13 cellular contexts compared by ENCODE assay signal in the genomic region with DNA sequence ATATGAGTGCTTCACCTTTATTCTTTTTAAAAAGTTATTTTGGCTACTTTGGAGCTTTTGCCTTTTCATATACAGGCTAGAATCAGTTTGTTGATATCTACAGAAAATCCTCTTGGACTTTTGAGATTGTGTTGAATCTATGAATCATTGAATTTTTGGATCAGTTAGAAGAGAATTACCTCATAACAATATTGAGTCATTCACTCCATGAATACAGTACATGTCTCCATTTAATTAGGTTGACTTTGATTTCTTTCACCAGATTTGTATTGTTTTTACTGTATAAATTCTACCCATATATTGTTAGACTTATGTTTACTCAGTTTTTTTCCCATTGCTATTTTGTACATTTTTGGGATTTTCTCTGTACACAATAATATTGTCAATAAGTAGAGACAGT. TPM values are rescaled to one million over a fixed set of nuclear protein-coding genes. Genes with fewer than 3 reads are reported as not detected.
DNase-seq lines count a peak whose midpoint lies in the region; ATAC-seq and TF ChIP-seq lines count a peak whose summit lies in the region.
"Had no signal": no experiment of that assay in that cellular context is flagged by ENCODE, and none has a peak within 500 bp of the region (broad histone marks: within the 10 kb centered on the region; RNA-seq: fewer than 3 reads in every experiment).

No MANE protein-coding gene starts in this region.

- no peaks in the 10 kb centered on the region for H3K9me3 ChIP-seq in CD4-positive, CD25-positive, alpha-beta regulatory T cell (ENCODE audit: control insufficient read depth in 2 of 2, low read length in 2 of 2)
- H3K9me3 ChIP-seq in left lung = no peaks in the 10 kb centered on the region
- H3K9me3 ChIP-seq: colonic mucosa had no signal

- DNase-seq in CD4-positive, CD25-positive, alpha-beta regulatory T cell = no peak
- DNase-seq in cardiac fibroblast (ENCODE audit: low read depth in 2 of 2) (peak; percentile 27 to 63), left lung (no peak), SKM-1 treated with dmso at 0.1 percent for 144 hours (lab: John Stamatoyannopoulos, UW; ENCODE audit: unreplicated experiment) (no peak), amygdala (lab: John Stamatoyannopoulos, UW) (no peak), NCI-H2227 (lab: John Stamatoyannopoulos, UW; ENCODE audit: unreplicated experiment) (no peak)
- DNase-seq in stimulated activated CD4-positive, alpha-beta T cell treated with anti-CD3 and anti-CD28 coated beads, Interleukin-2, amount 100 ng/mL, for 24 hours = no peak
- DNase-seq: activated CD4-positive, CD25-positive, alpha-beta regulatory T cell treated with anti-CD3 and anti-CD28 coated beads, Interleukin-2, amount 50 U/mL, for 72 hours; CD8-positive, alpha-beta T cell; colonic mucosa; glutamatergic neuron had no signal

- ATAC-seq in CD4-positive, CD25-positive, alpha-beta regulatory T cell (ENCODE audit: low read depth in 2 of 2) = no peak
- ATAC-seq in left lung = peak; percentile 41
- ATAC-seq: CD8-positive, alpha-beta T cell; stimulated activated effector memory CD8-positive, alpha-beta T cell treated with anti-CD3 and anti-CD28 coated beads, Interleukin-12 subunit alpha, Interleukin-12 subunit beta, amount 100 ng/mL, for 72 hours had no signal

- H3K36me3 Mint-ChIP-seq in CD4-positive, CD25-positive, alpha-beta regulatory T cell = peaks cover 7% of the 10 kb centered on the region
- peaks cover 9% of the 10 kb centered on the region for H3K36me3 Mint-ChIP-seq in IgD-negative memory B cell

- TF ChIP-seq CTCF in cardiac fibroblast (IDR thresholded peaks at IDR 0.05; ENCODE audit: low read depth, low read length) (no peak), left lung (IDR thresholded peaks at IDR 0.05) (no peak)

- intact Hi-C loops in left lung (cut with DNase I) = no loop called here

- H3K4me1 ChIP-seq in CD4-positive, CD25-positive, alpha-beta regulatory T cell (ENCODE audit: control insufficient read depth, insufficient read depth, low read length, poor library complexity, severe bottlenecking) = peaks cover 25% of the 10 kb centered on the region
- H3K4me1 ChIP-seq in left lung = peaks cover 0 to 16% of the 10 kb centered on the region in 2 donors
- H3K4me1 ChIP-seq: colonic mucosa had no signal

- no peaks in the 10 kb centered on the region for H3K27me3 ChIP-seq in CD4-positive, CD25-positive, alpha-beta regulatory T cell (ENCODE audit: control insufficient read depth, insufficient read depth, low read length)
- H3K27me3 ChIP-seq in left lung = no peaks in the 10 kb centered on the region
- H3K27me3 ChIP-seq: colonic mucosa had no signal

- H3K27ac Mint-ChIP-seq in CD4-positive, CD25-positive, alpha-beta regulatory T cell = peak overlapping the region in 2 of 3 donors; percentile 2 to 70
- peak overlapping the region in 2 of 3 donors; percentile 28 to 46 for H3K27ac Mint-ChIP-seq in IgD-negative memory B cell
- H3K27ac Mint-ChIP-seq: stimulated activated effector memory CD8-positive, alpha-beta T cell treated with anti-CD3 and anti-CD28 coated beads, Interleukin-12 subunit alpha, Interleukin-12 subunit beta, amount 100 ng/mL, for 72 hours had no signal

- no peaks in the 10 kb centered on the region for H3K27me3 Mint-ChIP-seq in CD4-positive, CD25-positive, alpha-beta regulatory T cell
- no peaks in the 10 kb centered on the region for H3K27me3 Mint-ChIP-seq in IgD-negative memory B cell

- H3K9me3 Mint-ChIP-seq in CD4-positive, CD25-positive, alpha-beta regulatory T cell = no peaks in the 10 kb centered on the region
- no peaks in the 10 kb centered on the region for H3K9me3 Mint-ChIP-seq in IgD-negative memory B cell
- H3K9me3 Mint-ChIP-seq: CD8-positive, alpha-beta T cell; stimulated activated effector memory CD8-positive, alpha-beta T cell treated with anti-CD3 and anti-CD28 coated beads, Interleukin-12 subunit alpha, Interleukin-12 subunit beta, amount 100 ng/mL, for 72 hours had no signal

- no peak overlapping the region for H3K27ac ChIP-seq in CD4-positive, CD25-positive, alpha-beta regulatory T cell (ENCODE audit: insufficient read depth, low read length, poor library complexity, severe bottlenecking)
- no peak overlapping the region for H3K27ac ChIP-seq in left lung
- H3K27ac ChIP-seq: colonic mucosa had no signal

- H3K4me3 Mint-ChIP-seq in CD4-positive, CD25-positive, alpha-beta regulatory T cell = no peak overlapping the region
- no peak overlapping the region for H3K4me3 Mint-ChIP-seq in IgD-negative memory B cell
- H3K4me3 Mint-ChIP-seq: CD8-positive, alpha-beta T cell; stimulated activated effector memory CD8-positive, alpha-beta T cell treated with anti-CD3 and anti-CD28 coated beads, Interleukin-12 subunit alpha, Interleukin-12 subunit beta, amount 100 ng/mL, for 72 hours had no signal

- H3K4me1 Mint-ChIP-seq in CD4-positive, CD25-positive, alpha-beta regulatory T cell = peaks cover 54 to 83% (median 65%) of the 10 kb centered on the region in 4 donors
- peaks cover 38 to 52% (median 41%) of the 10 kb centered on the region in 3 donors for H3K4me1 Mint-ChIP-seq in IgD-negative memory B cell

- peaks cover 3% of the 10 kb centered on the region for H3K36me3 ChIP-seq in CD4-positive, CD25-positive, alpha-beta regulatory T cell (ENCODE audit: control insufficient read depth, insufficient read depth, low read length)
- H3K36me3 ChIP-seq in left lung = peaks cover 0 to 11% of the 10 kb centered on the region in 2 donors
- H3K36me3 ChIP-seq: colonic mucosa had no signal

- H3K4me3 ChIP-seq in CD4-positive, CD25-positive, alpha-beta regulatory T cell (ENCODE audit: low read depth, low read length) = no peak overlapping the region
- no peak overlapping the region for H3K4me3 ChIP-seq in cardiac fibroblast (replicated peaks in 1 of 2; ENCODE audit: low read depth in 2 of 2, low read length in 2 of 2)
- no peak overlapping the region for H3K4me3 ChIP-seq in left lung
- H3K4me3 ChIP-seq: colonic mucosa had no signal

RNA-seq across cellular contexts. Expression of a gene that starts 54.4 kb away (rescaled TPM):
- total RNA-seq in CD4-positive, CD25-positive, alpha-beta regulatory T cell = 68.5 TPM
- 1 to 10 TPM; 2.2 to 5.2 (median 3.1) TPM for polyA plus RNA-seq in CD4-positive, CD25-positive, alpha-beta regulatory T cell
- 4.0 TPM for polyA plus RNA-seq in IgD-negative memory B cell
- total RNA-seq in left lung = 10 to 100 TPM; 58.5 to 66.0 TPM

Comparison
In these comparisons a context has a peak if more than half of its experiments do, and no peak if none do; other contexts are left out.
1. DNase-seq: peak in cardiac fibroblast (2 of 2); none in CD4-positive, CD25-positive, alpha-beta regulatory T cell (0 of 3), left lung (0 of 2), SKM-1 treated with dmso at 0.1 percent for 144 hours (single experiment), amygdala (0 of 56), stimulated activated CD4-positive, alpha-beta T cell treated with anti-CD3 and anti-CD28 coated beads, Interleukin-2, amount 100 ng/mL, for 24 hours (0 of 2) and NCI-H2227 (single experiment).